Comparison of ENCODE assay signal across 12 cellular contexts in the genomic region with DNA sequence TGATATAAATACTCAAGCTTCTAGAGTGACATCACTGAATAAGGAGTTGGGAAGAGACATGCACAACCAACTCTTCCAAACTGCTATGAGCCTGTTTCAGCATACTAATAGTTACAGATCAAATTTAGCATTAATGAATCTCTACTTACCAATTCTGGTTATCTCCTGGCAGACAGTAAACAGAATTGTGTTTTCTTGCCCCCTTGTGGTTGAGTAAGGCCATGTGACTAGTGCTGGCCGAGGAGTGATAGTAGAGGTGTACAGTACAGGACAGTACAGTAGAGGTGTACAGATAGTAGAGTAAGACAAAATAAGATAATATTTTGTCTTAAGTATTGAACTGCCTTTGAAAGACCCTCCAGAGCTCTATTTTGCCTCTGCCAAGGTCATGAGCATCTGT.
DNase-seq lines count a peak whose midpoint lies in the region; ATAC-seq and TF ChIP-seq lines count a peak whose summit lies in the region.
"Had no signal": no experiment of that assay in that cellular context is flagged by ENCODE, and none has a peak within 500 bp of the region (broad histone marks: within the 10 kb centered on the region; RNA-seq: fewer than 3 reads in every experiment).

No MANE protein-coding gene starts in this region.

- peak; percentile 42 for TF ChIP-seq CTCF in SK-N-SH (IDR thresholded peaks at IDR 0.05)
- peak in 2 of 3 experiments; percentile 11 to 24 for TF ChIP-seq CTCF in esophagus muscularis mucosa (IDR thresholded peaks at IDR 0.05)
- peak; percentile 13 to 39 (median 28) for TF ChIP-seq CTCF in testis (IDR thresholded peaks at IDR 0.05)
- TF ChIP-seq CTCF in spleen (IDR thresholded peaks at IDR 0.05 in 8 of 11, conservative IDR thresholded peaks at IDR 0.05 in 3 of 11): peak in 3 of 11 experiments; percentile 18 to 30 (median 26)

- no peaks in the 10 kb centered on the region for H3K9me2 ChIP-seq in SK-N-SH

- H3K36me3 ChIP-seq in SK-N-SH (replicated peaks in 1 of 2; ENCODE audit: control insufficient read depth in 1 of 2, insufficient read depth in 2 of 2, low read length in 1 of 2): no peaks in the 10 kb centered on the region
- no peaks in the 10 kb centered on the region for H3K36me3 ChIP-seq in esophagus muscularis mucosa
- no peaks in the 10 kb centered on the region for H3K36me3 ChIP-seq in testis (ENCODE audit: low read depth, missing control alignments)
- H3K36me3 ChIP-seq in spleen: no peaks in the 10 kb centered on the region
- H3K36me3 ChIP-seq: gastroesophageal sphincter had no signal

- H3K9ac ChIP-seq in SK-N-SH: no peak overlapping the region
- H3K9ac ChIP-seq: parathyroid adenoma had no signal

- no peaks in the 10 kb centered on the region for H4K20me1 ChIP-seq in SK-N-SH (ENCODE audit: insufficient read depth)

- H3K27ac ChIP-seq in SK-N-SH (ENCODE audit: low read depth in 2 of 2, low read length in 1 of 2) (no peak overlapping the region), esophagus muscularis mucosa (replicated peaks in 1 of 4) (no peak overlapping the region), testis (no peak overlapping the region), spleen (no peak overlapping the region)
- H3K27ac ChIP-seq: gastroesophageal sphincter, parathyroid adenoma had no signal

- no peak overlapping the region for H3K4me2 ChIP-seq in SK-N-SH

- no peaks in the 10 kb centered on the region for H3K4me1 ChIP-seq in SK-N-SH (ENCODE audit: control insufficient read depth in 1 of 2, insufficient read depth in 2 of 2, low read depth in 1 of 2, low read length in 1 of 2)
- peaks cover 3 to 12% (median 7%) of the 10 kb centered on the region in 4 donors for H3K4me1 ChIP-seq in esophagus muscularis mucosa
- no peaks in the 10 kb centered on the region for H3K4me1 ChIP-seq in testis
- H3K4me1 ChIP-seq in spleen: no peaks in the 10 kb centered on the region
- H3K4me1 ChIP-seq: parathyroid adenoma had no signal

- intact Hi-C loops in esophagus muscularis mucosa (cut with DNase I) (no loop called here), testis (cut with DNase I; ENCODE audit: low total_unique reads) (no loop called here), spleen (cut with DNase I; ENCODE audit: low total_unique reads) (no loop called here)

- peak; percentile 71 for TF ChIP-seq RAD21 in SK-N-SH (IDR thresholded peaks at IDR 0.05; ENCODE audit: low read length)

- H3K9me3 ChIP-seq in SK-N-SH: no peaks in the 10 kb centered on the region
- H3K9me3 ChIP-seq in esophagus muscularis mucosa: no peaks in the 10 kb centered on the region
- H3K9me3 ChIP-seq in testis: no peaks in the 10 kb centered on the region
- no peaks in the 10 kb centered on the region for H3K9me3 ChIP-seq in spleen
- H3K9me3 ChIP-seq: gastroesophageal sphincter had no signal

- H3K79me2 ChIP-seq in SK-N-SH (ENCODE audit: insufficient read depth): no peaks in the 10 kb centered on the region
- H3K79me2 ChIP-seq: parathyroid adenoma had no signal

- DNase-seq in SK-N-SH (peak; percentile 21), NCI-H460 (ENCODE audit: extremely low read depth, low read depth) (peak; percentile 15), esophagus muscularis mucosa (ENCODE audit: extremely low spot score) (no peak), testis (no peak), spleen (no peak)
- no peak for DNase-seq in activated CD8-positive, alpha-beta memory T cell treated with anti-CD3 and anti-CD28 coated beads, Interleukin-2, amount 50 U/mL, for 4 hours
- DNase-seq: CD4-positive, CD25-positive, alpha-beta regulatory T cell; stimulated activated naive B cell treated with anti-CD40 and anti-IgM and Interleukin-4, amounts not matched to agents 10 μg/mL and 1 μg/mL and 100 μg/mL, for 72 hours had no signal

- ATAC-seq in SK-N-SH treated with all-trans-retinoic acid at 6 μM for 48 hours: no peak
- no peak for ATAC-seq in HG03175 (IDR thresholded peaks at IDR 0.05; ENCODE audit: unreplicated experiment)
- ATAC-seq: gastroesophageal sphincter had no signal

- CTCF ChIA-PET in SK-N-SH (lab: Yijun Ruan, JAX): interaction anchor here (0.6 to 3.3 kb wide), 11 partner anchors 10 to 682 kb away, joined by 3 to 18 read pairs (median 4); no protein-coding TSS in a partner anchor

- no peak overlapping the region for H3K4me3 ChIP-seq in SK-N-SH (ENCODE audit: low read depth in 2 of 2, low read length in 1 of 2)
- no peak overlapping the region for H3K4me3 ChIP-seq in esophagus muscularis mucosa
- H3K4me3 ChIP-seq in testis: no peak overlapping the region
- H3K4me3 ChIP-seq in spleen: no peak overlapping the region
- H3K4me3 ChIP-seq: gastroesophageal sphincter had no signal

- H3K27me3 ChIP-seq in SK-N-SH (ENCODE audit: insufficient read depth) (no peaks in the 10 kb centered on the region), esophagus muscularis mucosa (no peaks in the 10 kb centered on the region), testis (no peaks in the 10 kb centered on the region), spleen (replicated peaks in 1 of 7) (no peaks in the 10 kb centered on the region)
- H3K27me3 ChIP-seq: gastroesophageal sphincter had no signal

- TF ChIP-seq EP300 in SK-N-SH (IDR thresholded peaks at IDR 0.05; ENCODE audit: borderline replicate concordance in 1 of 2, low read depth in 1 of 2, low read length in 1 of 2) (no peak), esophagus muscularis mucosa (IDR thresholded peaks at IDR 0.05) (no peak)

- no peaks in the 10 kb centered on the region for H3F3A ChIP-seq in SK-N-SH (replicated peaks; ENCODE audit: insufficient read depth)

- no peak overlapping the region for H2AFZ ChIP-seq in SK-N-SH (ENCODE audit: low read depth)
- H2AFZ ChIP-seq: parathyroid adenoma had no signal

- 10% methylated on average over 1 of the region's 1 CpG for WGBS in SK-N-SH (ENCODE audit: low lambda C conversion rate)
- whole genome bisulfite sequencing in esophagus muscularis mucosa: 84% methylated on average over 1 of the region's 1 CpG
- 78 to 82% methylated on average over 1 of the region's 1 CpG for WGBS in testis, 2 donors
- WGBS in spleen, 5 donors: 30 to 88% (median 65%) methylated on average over 1 of the region's 1 CpG

- TF ChIP-seq POLR2A in esophagus muscularis mucosa (IDR thresholded peaks at IDR 0.05; ENCODE audit: low read depth) (no peak), testis (IDR thresholded peaks at IDR 0.05) (no peak), spleen (IDR thresholded peaks at IDR 0.05) (no peak)

- POLR2A ChIA-PET in SK-N-SH (lab: Yijun Ruan, JAX): no interaction called here

TF ChIP-seq in SK-N-SH, 30 proteins besides CTCF, POLR2A, EP300 and RAD21:
- TF ChIP-seq TCF12 (IDR thresholded peaks at IDR 0.05) (no peak), SMC3 (IDR thresholded peaks at IDR 0.05; ENCODE audit: low read depth, low read length) (peak; percentile 46; the same call in 1 of the 2 replicates)

TF ChIP-seq in SK-N-SH treated with all-trans-retinoic acid at 6 μM for 48 hours, 23 proteins besides CTCF, POLR2A, EP300 and RAD21:
- TF ChIP-seq CSDC2 (CRISPR knock-in tag; IDR thresholded peaks at IDR 0.05): no peak
- TF ChIP-seq GLIS3 (CRISPR knock-in tag; IDR thresholded peaks at IDR 0.05): no peak
- TF ChIP-seq, protein P1, sequence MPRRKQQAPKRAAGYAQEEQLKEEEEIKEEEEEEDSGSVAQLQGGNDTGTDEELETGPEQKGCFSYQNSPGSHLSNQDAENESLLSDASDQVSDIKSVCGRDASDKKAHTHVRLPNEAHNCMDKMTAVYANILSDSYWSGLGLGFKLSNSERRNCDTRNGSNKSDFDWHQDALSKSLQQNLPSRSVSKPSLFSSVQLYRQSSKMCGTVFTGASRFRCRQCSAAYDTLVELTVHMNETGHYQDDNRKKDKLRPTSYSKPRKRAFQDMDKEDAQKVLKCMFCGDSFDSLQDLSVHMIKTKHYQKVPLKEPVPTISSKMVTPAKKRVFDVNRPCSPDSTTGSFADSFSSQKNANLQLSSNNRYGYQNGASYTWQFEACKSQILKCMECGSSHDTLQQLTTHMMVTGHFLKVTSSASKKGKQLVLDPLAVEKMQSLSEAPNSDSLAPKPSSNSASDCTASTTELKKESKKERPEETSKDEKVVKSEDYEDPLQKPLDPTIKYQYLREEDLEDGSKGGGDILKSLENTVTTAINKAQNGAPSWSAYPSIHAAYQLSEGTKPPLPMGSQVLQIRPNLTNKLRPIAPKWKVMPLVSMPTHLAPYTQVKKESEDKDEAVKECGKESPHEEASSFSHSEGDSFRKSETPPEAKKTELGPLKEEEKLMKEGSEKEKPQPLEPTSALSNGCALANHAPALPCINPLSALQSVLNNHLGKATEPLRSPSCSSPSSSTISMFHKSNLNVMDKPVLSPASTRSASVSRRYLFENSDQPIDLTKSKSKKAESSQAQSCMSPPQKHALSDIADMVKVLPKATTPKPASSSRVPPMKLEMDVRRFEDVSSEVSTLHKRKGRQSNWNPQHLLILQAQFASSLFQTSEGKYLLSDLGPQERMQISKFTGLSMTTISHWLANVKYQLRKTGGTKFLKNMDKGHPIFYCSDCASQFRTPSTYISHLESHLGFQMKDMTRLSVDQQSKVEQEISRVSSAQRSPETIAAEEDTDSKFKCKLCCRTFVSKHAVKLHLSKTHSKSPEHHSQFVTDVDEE (CRISPR knock-in tag; IDR thresholded peaks at IDR 0.05): no peak
- no peak for TF ChIP-seq ZNF70 (CRISPR knock-in tag; IDR thresholded peaks at IDR 0.05)
- TF ChIP-seq, protein P2, sequence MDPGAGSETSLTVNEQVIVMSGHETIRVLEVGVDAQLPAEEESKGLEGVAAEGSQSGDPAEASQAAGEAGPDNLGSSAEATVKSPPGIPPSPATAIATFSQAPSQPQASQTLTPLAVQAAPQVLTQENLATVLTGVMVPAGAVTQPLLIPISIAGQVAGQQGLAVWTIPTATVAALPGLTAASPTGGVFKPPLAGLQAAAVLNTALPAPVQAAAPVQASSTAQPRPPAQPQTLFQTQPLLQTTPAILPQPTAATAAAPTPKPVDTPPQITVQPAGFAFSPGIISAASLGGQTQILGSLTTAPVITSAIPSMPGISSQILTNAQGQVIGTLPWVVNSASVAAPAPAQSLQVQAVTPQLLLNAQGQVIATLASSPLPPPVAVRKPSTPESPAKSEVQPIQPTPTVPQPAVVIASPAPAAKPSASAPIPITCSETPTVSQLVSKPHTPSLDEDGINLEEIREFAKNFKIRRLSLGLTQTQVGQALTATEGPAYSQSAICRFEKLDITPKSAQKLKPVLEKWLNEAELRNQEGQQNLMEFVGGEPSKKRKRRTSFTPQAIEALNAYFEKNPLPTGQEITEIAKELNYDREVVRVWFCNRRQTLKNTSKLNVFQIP (CRISPR knock-in tag; IDR thresholded peaks at IDR 0.05; ENCODE audit: borderline replicate concordance, low read depth): no peak

Comparison
In these comparisons a context has a peak if more than half of its experiments do, and no peak if none do; other contexts are left out.
1. DNase-seq: peak in SK-N-SH (single experiment) and NCI-H460 (single experiment); none in esophagus muscularis mucosa (single experiment), testis (single experiment), spleen (single experiment) and activated CD8-positive, alpha-beta memory T cell treated with anti-CD3 and anti-CD28 coated beads, Interleukin-2, amount 50 U/mL, for 4 hours (single experiment).